1 cellular context compared by ENCODE assay signal in the genomic region with DNA sequence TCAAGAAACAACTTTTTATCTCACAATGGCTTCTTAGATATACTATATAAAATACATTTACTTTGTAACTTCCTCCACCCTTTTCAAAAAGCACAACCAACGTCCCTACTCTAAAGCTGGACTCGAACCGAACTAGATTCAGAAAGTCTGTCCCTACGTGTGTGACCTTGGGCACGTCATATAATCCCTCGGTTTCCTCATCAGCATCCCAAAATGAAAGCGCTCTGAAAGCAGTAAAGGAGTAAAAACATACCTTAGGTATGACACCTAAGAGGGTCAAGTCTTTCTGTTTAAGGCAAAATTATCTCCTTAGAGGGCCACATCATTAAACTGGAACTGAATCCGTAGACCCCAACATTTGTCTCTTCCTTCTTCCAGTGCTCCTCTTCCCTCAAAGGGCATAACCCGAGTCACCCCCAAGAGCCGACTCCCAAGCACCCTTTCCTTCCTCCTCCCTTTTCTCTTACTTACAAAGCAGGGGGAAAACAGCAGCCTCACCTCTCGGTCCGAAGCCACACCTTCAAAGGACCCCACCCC.
TF ChIP-seq lines count a peak whose summit lies in the region.

No MANE protein-coding gene starts in this region.

TF ChIP-seq in IMR-90, 13 proteins besides CTCF, POLR2A, EP300 and RAD21:
- TF ChIP-seq NFE2L2 (IDR thresholded peaks at IDR 0.05; ENCODE audit: low read depth, low read length) (no peak), CEBPB (IDR thresholded peaks at IDR 0.05; ENCODE audit: low read depth, low read length) (no peak), MXI1 (IDR thresholded peaks at IDR 0.05; ENCODE audit: borderline replicate concordance, low read depth, low read length) (no peak), RCOR1 (IDR thresholded peaks at IDR 0.05; ENCODE audit: insufficient replicate concordance, low read length) (no peak)
